13 cellular contexts compared by ENCODE assay signal in the genomic region with DNA sequence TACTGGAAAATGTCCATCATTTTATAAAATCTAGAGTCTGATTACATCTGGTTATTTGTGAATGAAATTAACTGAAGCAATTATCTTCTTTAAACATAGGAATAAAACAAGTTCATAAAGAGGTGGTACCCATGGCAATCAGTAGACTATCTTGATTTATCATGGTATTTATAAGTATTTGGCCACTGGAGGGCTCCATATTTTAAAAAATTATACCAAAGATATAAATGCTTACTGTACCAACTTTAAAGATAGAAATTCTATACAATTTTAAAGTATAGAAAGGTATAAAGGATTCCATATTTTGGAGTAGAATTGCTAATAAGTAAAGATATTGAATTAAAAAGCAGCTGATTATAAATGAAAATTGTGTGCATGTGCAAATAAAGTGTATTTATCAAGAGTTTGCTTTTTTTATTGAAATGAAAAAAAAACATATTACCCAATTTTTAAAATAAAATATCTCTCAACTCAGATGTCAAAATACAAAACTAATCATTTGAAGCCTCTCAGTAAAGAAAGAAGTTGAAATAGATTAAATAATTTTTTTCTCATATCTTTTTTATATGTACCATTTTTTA.
DNase-seq lines count a peak whose midpoint lies in the region; FAIRE-seq and TF ChIP-seq lines count a peak whose summit lies in the region.
"Had no signal": no experiment of that assay in that cellular context is flagged by ENCODE, and none has a peak within 500 bp of the region (broad histone marks: within the 10 kb centered on the region; RNA-seq: fewer than 3 reads in every experiment).

No MANE protein-coding gene starts in this region.

- FAIRE-seq in G401.6 (lab: Jason Lieb, UNC) = peak; percentile 28
- FAIRE-seq: H1 had no signal

- no peaks in the 10 kb centered on the region for H3K9me2 ChIP-seq in Loucy (replicated peaks; ENCODE audit: low read depth, low read length)

- H3F3A ChIP-seq in Loucy (ENCODE audit: low read depth) (no peaks in the 10 kb centered on the region), neural progenitor cell (ENCODE audit: low read depth) (no peaks in the 10 kb centered on the region)

- peaks cover 5% of the 10 kb centered on the region for H3K4me1 Mint-ChIP-seq in neural progenitor cell

- H3K9me3 Mint-ChIP-seq in neural progenitor cell = no peaks in the 10 kb centered on the region
- H3K9me3 Mint-ChIP-seq: activated naive CD8-positive, alpha-beta T cell treated with anti-CD3 and anti-CD28 coated beads, Interleukin-2, amount 10 ng/mL, durations not matched to agents 7 days and 5 days had no signal

- H3K4me3 ChIP-seq in Loucy (ENCODE audit: low read length, poor library complexity, severe bottlenecking) (no peak overlapping the region), astrocyte of the spinal cord (ENCODE audit: low read depth, low read length) (no peak overlapping the region), neural progenitor cell (no peak overlapping the region)
- H3K4me3 ChIP-seq: vagina had no signal

- H3K79me2 ChIP-seq in Loucy (ENCODE audit: insufficient read depth, low read length) = peaks cover 59% of the 10 kb centered on the region
- peaks cover 91% of the 10 kb centered on the region for H3K79me2 ChIP-seq in neural progenitor cell (ENCODE audit: low read depth)

- H3K27me3 ChIP-seq in Loucy (ENCODE audit: insufficient read depth, low read length, poor library complexity, severe bottlenecking) (no peaks in the 10 kb centered on the region), neural progenitor cell (no peaks in the 10 kb centered on the region)
- H3K27me3 ChIP-seq: vagina had no signal

- H2AFZ ChIP-seq in Loucy (ENCODE audit: low read length) (no peak overlapping the region), neural progenitor cell (replicated peaks) (no peak overlapping the region)

- no peak overlapping the region for H3K27ac ChIP-seq in neural progenitor cell
- H3K27ac ChIP-seq: vagina had no signal

- H3K27ac Mint-ChIP-seq in neural progenitor cell = no peak overlapping the region
- H3K27ac Mint-ChIP-seq: activated CD4-positive, alpha-beta T cell treated with anti-CD3 and anti-CD28 coated beads for 36 hours; activated naive CD8-positive, alpha-beta T cell treated with anti-CD3 and anti-CD28 coated beads, Interleukin-2, amount 10 ng/mL, durations not matched to agents 7 days and 5 days had no signal

- in situ Hi-C loops in astrocyte of the spinal cord (cut with HindIII; ENCODE audit: low sequenced_read_pairs) = no loop called here
- in situ Hi-C loops in KBM-7 (cut with MboI; ENCODE audit: low pct_unique_long_range_greater_than_20kb, low sequenced_read_pairs) = no loop called here

- no peak overlapping the region for H3K4me2 ChIP-seq in Loucy (ENCODE audit: low read depth, low read length, poor library complexity, severe bottlenecking)
- no peak overlapping the region for H3K4me2 ChIP-seq in neural progenitor cell

- no peak overlapping the region for H3K9ac ChIP-seq in Loucy (ENCODE audit: low read depth, low read length, poor library complexity, severe bottlenecking)
- H3K9ac ChIP-seq in neural progenitor cell = no peak overlapping the region

- H3K4me3 Mint-ChIP-seq in neural progenitor cell = no peak overlapping the region
- H3K4me3 Mint-ChIP-seq: activated CD4-positive, alpha-beta T cell treated with anti-CD3 and anti-CD28 coated beads for 36 hours; activated naive CD8-positive, alpha-beta T cell treated with anti-CD3 and anti-CD28 coated beads, Interleukin-2, amount 10 ng/mL, durations not matched to agents 7 days and 5 days had no signal

- DNase-seq in astrocyte of the spinal cord (ENCODE audit: low read depth, low spot score) (no peak), neural progenitor cell (ENCODE audit: low spot score) (no peak), T1000 (lab: John Stamatoyannopoulos, UW) (no peak), KBM-7 (no peak), iPS-NIHi11 (ENCODE audit: low spot score) (no peak)
- DNase-seq: activated CD4-positive, alpha-beta T cell treated with anti-CD3 and anti-CD28 coated beads for 36 hours; activated naive CD8-positive, alpha-beta T cell treated with anti-CD3 and anti-CD28 coated beads, Interleukin-2, amount 10 ng/mL, durations not matched to agents 7 days and 5 days; activated T-cell treated with anti-CD3 and anti-CD28 coated beads, Interleukin-2, amount 50 U/mL, for 1 hour; stimulated activated naive CD4-positive, alpha-beta T cell treated with Interleukin-2 at 50 U/mL for 16 hours had no signal

- peaks cover 3% of the 10 kb centered on the region for H3K27me3 Mint-ChIP-seq in neural progenitor cell (ENCODE audit: insufficient read depth, low read depth)
- H3K27me3 Mint-ChIP-seq: activated CD4-positive, alpha-beta T cell treated with anti-CD3 and anti-CD28 coated beads for 36 hours; activated naive CD8-positive, alpha-beta T cell treated with anti-CD3 and anti-CD28 coated beads, Interleukin-2, amount 10 ng/mL, durations not matched to agents 7 days and 5 days had no signal

- H3K36me3 Mint-ChIP-seq in neural progenitor cell = no peaks in the 10 kb centered on the region
- H3K36me3 Mint-ChIP-seq: activated naive CD8-positive, alpha-beta T cell treated with anti-CD3 and anti-CD28 coated beads, Interleukin-2, amount 10 ng/mL, durations not matched to agents 7 days and 5 days had no signal

- peaks cover 31% of the 10 kb centered on the region for H4K20me1 ChIP-seq in Loucy (ENCODE audit: insufficient read depth, low read length, poor library complexity, severe bottlenecking)
- H4K20me1 ChIP-seq in neural progenitor cell (ENCODE audit: low read depth) = peaks cover 64% of the 10 kb centered on the region

- no peaks in the 10 kb centered on the region for H3K9me3 ChIP-seq in Loucy (ENCODE audit: insufficient read depth, low read depth, low read length)
- no peaks in the 10 kb centered on the region for H3K9me3 ChIP-seq in neural progenitor cell (ENCODE audit: low read depth)
- H3K9me3 ChIP-seq: vagina had no signal

- H3K36me3 ChIP-seq in Loucy (ENCODE audit: insufficient read depth, low read length) (no peaks in the 10 kb centered on the region), neural progenitor cell (no peaks in the 10 kb centered on the region)
- H3K36me3 ChIP-seq: vagina had no signal

- H3K4me1 ChIP-seq in Loucy (ENCODE audit: insufficient read depth, low read length, poor library complexity, severe bottlenecking) = peaks cover 20% of the 10 kb centered on the region
- peaks cover 18% of the 10 kb centered on the region for H3K4me1 ChIP-seq in neural progenitor cell

- TF ChIP-seq CTCF in Loucy (conservative IDR thresholded peaks at IDR 0.05; ENCODE audit: low read length) (peak; percentile 62), astrocyte of the spinal cord (IDR thresholded peaks at IDR 0.05; ENCODE audit: low read depth, low read length) (peak; percentile 20), neural progenitor cell (IDR thresholded peaks at IDR 0.05) (peak; percentile 14)
